Comparison of ENCODE assay signal across 1 cellular context in the genomic region with DNA sequence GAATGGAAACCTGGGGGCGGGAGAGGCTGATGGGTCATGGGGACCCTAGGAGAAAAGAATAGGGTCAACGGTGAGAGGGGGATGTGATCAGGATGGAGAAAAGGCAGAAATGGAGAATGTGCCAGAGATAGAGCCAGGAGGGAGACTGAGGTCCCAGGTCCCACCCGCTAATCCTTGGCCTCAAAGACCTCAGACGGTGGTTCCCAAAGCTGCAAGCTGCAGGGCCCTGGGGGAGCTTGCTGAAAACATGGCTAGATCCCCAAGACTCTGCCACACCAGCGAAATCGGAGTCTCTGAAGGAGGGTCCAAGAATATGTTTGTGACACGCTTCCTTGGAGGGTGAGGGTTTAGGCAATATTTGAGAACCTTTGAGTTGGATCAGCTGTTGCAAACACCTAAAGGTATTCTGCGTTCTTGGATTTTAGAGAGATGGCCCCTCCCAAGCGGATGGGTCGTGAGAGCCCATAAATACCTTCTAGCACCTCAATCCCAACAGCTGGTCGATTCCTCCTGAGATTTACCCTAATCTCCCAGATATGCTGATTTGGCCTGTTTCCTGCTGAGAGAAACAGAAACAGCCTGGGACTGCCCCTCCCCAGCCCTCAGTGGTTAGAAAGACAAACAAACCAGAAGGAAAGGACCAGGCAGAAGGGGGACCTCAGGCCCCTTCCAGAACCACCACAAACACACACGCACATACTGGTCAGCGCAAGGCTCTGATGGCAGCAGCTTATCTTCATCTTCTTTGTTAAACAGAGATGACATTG.
TF ChIP-seq lines count a peak whose summit lies in the region.

No MANE protein-coding gene starts in this region.

TF ChIP-seq in HEK293, 187 proteins besides CTCF, POLR2A, EP300 and RAD21 (continued from another document):
- TF ChIP-seq, protein P1, sequence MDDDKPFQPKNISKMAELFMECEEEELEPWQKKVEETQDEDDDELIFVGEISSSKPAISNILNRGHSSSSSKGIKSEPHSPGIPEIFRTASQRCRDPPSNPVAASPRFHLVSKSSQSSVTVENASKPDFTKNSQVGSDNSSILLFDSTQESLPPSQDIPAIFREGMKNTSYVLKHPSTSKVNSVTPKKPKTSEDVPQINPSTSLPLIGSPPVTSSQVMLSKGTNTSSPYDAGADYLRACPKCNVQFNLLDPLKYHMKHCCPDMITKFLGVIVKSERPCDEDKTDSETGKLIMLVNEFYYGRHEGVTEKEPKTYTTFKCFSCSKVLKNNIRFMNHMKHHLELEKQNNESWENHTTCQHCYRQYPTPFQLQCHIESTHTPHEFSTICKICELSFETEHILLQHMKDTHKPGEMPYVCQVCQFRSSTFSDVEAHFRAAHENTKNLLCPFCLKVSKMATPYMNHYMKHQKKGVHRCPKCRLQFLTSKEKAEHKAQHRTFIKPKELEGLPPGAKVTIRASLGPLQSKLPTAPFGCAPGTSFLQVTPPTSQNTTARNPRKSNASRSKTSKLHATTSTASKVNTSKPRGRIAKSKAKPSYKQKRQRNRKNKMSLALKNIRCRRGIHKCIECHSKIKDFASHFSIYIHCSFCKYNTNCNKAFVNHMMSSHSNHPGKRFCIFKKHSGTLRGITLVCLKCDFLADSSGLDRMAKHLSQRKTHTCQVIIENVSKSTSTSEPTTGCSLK (tag by site-specific recombination; IDR thresholded peaks at IDR 0.05) = no peak
- TF ChIP-seq, protein P2, sequence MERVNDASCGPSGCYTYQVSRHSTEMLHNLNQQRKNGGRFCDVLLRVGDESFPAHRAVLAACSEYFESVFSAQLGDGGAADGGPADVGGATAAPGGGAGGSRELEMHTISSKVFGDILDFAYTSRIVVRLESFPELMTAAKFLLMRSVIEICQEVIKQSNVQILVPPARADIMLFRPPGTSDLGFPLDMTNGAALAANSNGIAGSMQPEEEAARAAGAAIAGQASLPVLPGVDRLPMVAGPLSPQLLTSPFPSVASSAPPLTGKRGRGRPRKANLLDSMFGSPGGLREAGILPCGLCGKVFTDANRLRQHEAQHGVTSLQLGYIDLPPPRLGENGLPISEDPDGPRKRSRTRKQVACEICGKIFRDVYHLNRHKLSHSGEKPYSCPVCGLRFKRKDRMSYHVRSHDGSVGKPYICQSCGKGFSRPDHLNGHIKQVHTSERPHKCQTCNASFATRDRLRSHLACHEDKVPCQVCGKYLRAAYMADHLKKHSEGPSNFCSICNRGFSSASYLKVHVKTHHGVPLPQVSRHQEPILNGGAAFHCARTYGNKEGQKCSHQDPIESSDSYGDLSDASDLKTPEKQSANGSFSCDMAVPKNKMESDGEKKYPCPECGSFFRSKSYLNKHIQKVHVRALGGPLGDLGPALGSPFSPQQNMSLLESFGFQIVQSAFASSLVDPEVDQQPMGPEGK (tag by site-specific recombination; IDR thresholded peaks at IDR 0.05) = peak; percentile 35; the same call in 1 of the 2 replicates
- TF ChIP-seq ZNF510 (tag by site-specific recombination; IDR thresholded peaks at IDR 0.05; ENCODE audit: insufficient replicate concordance) (no peak), ZNF404 (tag by site-specific recombination; IDR thresholded peaks at IDR 0.05) (no peak), ZNF146 (tag by site-specific recombination; IDR thresholded peaks at IDR 0.05) (no peak), PBX3 (CRISPR knock-in tag; IDR thresholded peaks at IDR 0.05) (no peak), ZNF211 (tag by site-specific recombination; IDR thresholded peaks at IDR 0.05; ENCODE audit: low read depth) (no peak), ZNF610 (tag by site-specific recombination; IDR thresholded peaks at IDR 0.05; ENCODE audit: borderline replicate concordance) (no peak), YY2 (tag by site-specific recombination; IDR thresholded peaks at IDR 0.05) (no peak), ZNF223 (tag by site-specific recombination; IDR thresholded peaks at IDR 0.05) (no peak), ZNF335 (tag by site-specific recombination; conservative IDR thresholded peaks at IDR 0.05) (no peak), ZNF37A (tag by site-specific recombination; IDR thresholded peaks at IDR 0.05) (no peak), ZNF341 (tag by site-specific recombination; IDR thresholded peaks at IDR 0.05; ENCODE audit: low read depth) (peak; percentile 53)
